Comparison of ENCODE assay signal across 8 cellular contexts in genomic region chr13:39656325-39656677, GRCh38. TPM values are rescaled to one million over a fixed set of nuclear protein-coding genes. Genes with fewer than 3 reads are reported as not detected.
DNase-seq lines count a peak whose midpoint lies in the region; ATAC-seq, FAIRE-seq and TF ChIP-seq lines count a peak whose summit lies in the region.

No MANE protein-coding gene starts in this region.

- DNase-seq in CD4-positive, alpha-beta T cell, result no peak
- DNase-seq in Peyer's patch, result no peak
- DNase-seq in pancreas, result no peak
- DNase-seq in H4 (ENCODE audit: low spot score), result no peak
- no peak for DNase-seq in G401 (ENCODE audit: low spot score)

- H3K4me1 ChIP-seq in Peyer's patch (peaks cover 0 to 11% (median 1%) of the 10 kb centered on the region in 4 donors), esophagus (ENCODE audit: control insufficient read depth in 2 of 2, insufficient read depth in 2 of 2, low read length in 1 of 2) (no peaks in the 10 kb centered on the region), pancreas (peaks cover 0 to 3% (median 0%) of the 10 kb centered on the region in 3 donors)

- POLR2A ChIA-PET in CD4-positive, alpha-beta T cell (lab: Charles Lee), result interaction anchor here (1.3 kb wide), 1 partner anchor 13 kb away, joined by 4 read pairs; no protein-coding TSS in a partner anchor

- H3K4me3 ChIP-seq in Peyer's patch (peak overlapping the region; percentile 75 to 94 (median 80)), esophagus (ENCODE audit: low read depth in 1 of 2, low read length in 2 of 2) (peak overlapping the region; percentile 81 to 98), pancreas (peak overlapping the region; percentile 82 to 96 (median 88))

- no peak for ATAC-seq in CD4-positive, alpha-beta T cell (ENCODE audit: poor library complexity)
- ATAC-seq in GM21528 (IDR thresholded peaks at IDR 0.05; ENCODE audit: low FRiP score, unreplicated experiment), result peak; percentile 12
- peak; percentile 15 to 33 (median 22) for ATAC-seq in pancreas
- ATAC-seq in HG02642 (IDR thresholded peaks at IDR 0.05; ENCODE audit: poor library complexity, unreplicated experiment), result no peak

- no peak for FAIRE-seq in pancreas (lab: Jason Lieb, UNC)

- in situ Hi-C loops in G401 (cut with HindIII; ENCODE audit: low sequenced_read_pairs), result no loop called here

- H3K9me3 ChIP-seq in CD4-positive, alpha-beta T cell (ENCODE audit: control insufficient read depth, low read length), result no peaks in the 10 kb centered on the region
- no peaks in the 10 kb centered on the region for H3K9me3 ChIP-seq in Peyer's patch
- no peaks in the 10 kb centered on the region for H3K9me3 ChIP-seq in esophagus (ENCODE audit: control insufficient read depth in 2 of 2, insufficient read depth in 1 of 2, low read depth in 1 of 2, low read length in 1 of 2)
- H3K9me3 ChIP-seq in pancreas, result no peaks in the 10 kb centered on the region

- H3K4me1 Mint-ChIP-seq in CD4-positive, alpha-beta T cell (ENCODE audit: low read depth), result peaks cover 39% of the 10 kb centered on the region

- CTCF ChIA-PET in CD4-positive, alpha-beta T cell (lab: Charles Lee), result interaction anchor here (1.0 kb wide), 1 partner anchor 40 kb away, joined by 4 read pairs; no protein-coding TSS in a partner anchor

- no peak for TF ChIP-seq POLR2A in Peyer's patch (IDR thresholded peaks at IDR 0.05)

- intact Hi-C loops in CD4-positive, alpha-beta T cell (cut with DNase I, micrococcal nuclease), result loop anchor here in 1 of 2 experiments (5.0 kb wide), 1 partner anchor 619 kb away; the partner anchor contains the start of genes NHLRC3 and PROSER1
- intact Hi-C loops in pancreas (cut with DNase I), result no loop called here

- no peaks in the 10 kb centered on the region for H3K27me3 ChIP-seq in CD4-positive, alpha-beta T cell (ENCODE audit: control insufficient read depth, insufficient read depth, low read length)
- H3K27me3 ChIP-seq in Peyer's patch, result no peaks in the 10 kb centered on the region
- no peaks in the 10 kb centered on the region for H3K27me3 ChIP-seq in esophagus (ENCODE audit: control insufficient read depth in 1 of 2, insufficient read depth in 2 of 2, low read length in 2 of 2)
- H3K27me3 ChIP-seq in pancreas, result no peaks in the 10 kb centered on the region

- H3K4me3 Mint-ChIP-seq in CD4-positive, alpha-beta T cell, result peak overlapping the region; percentile 99

- no peak overlapping the region for H3K27ac ChIP-seq in CD4-positive, alpha-beta T cell (ENCODE audit: low read depth, low read length)
- H3K27ac ChIP-seq in Peyer's patch (peak overlapping the region in 2 of 4 donors; percentile 57 to 80), esophagus (ENCODE audit: low read depth in 2 of 2, low read length in 1 of 2) (no peak overlapping the region), pancreas (peak overlapping the region; percentile 72 to 82 (median 77))

- no peaks in the 10 kb centered on the region for H3K27me3 Mint-ChIP-seq in CD4-positive, alpha-beta T cell

- H3K36me3 Mint-ChIP-seq in CD4-positive, alpha-beta T cell (ENCODE audit: low read depth), result peaks cover 31% of the 10 kb centered on the region

- H3K27ac Mint-ChIP-seq in CD4-positive, alpha-beta T cell, result peak overlapping the region; percentile 89

- peaks cover 2% of the 10 kb centered on the region for H3K9me3 Mint-ChIP-seq in CD4-positive, alpha-beta T cell

- H3K36me3 ChIP-seq in Peyer's patch (peaks cover 0 to 5% (median 0%) of the 10 kb centered on the region in 3 donors), esophagus (ENCODE audit: control insufficient read depth in 2 of 2, insufficient read depth in 2 of 2, low read length in 1 of 2) (no peaks in the 10 kb centered on the region), pancreas (no peaks in the 10 kb centered on the region)

- TF ChIP-seq CTCF in CD4-positive, alpha-beta T cell (IDR thresholded peaks at IDR 0.05), result no peak
- TF ChIP-seq CTCF in Peyer's patch (IDR thresholded peaks at IDR 0.05) (no peak), pancreas (IDR thresholded peaks at IDR 0.05) (no peak)

- WGBS in esophagus, 2 donors, result 11 to 15% methylated on average over 7 of the region's 7 CpGs
- 5 to 7% methylated on average over 7 of the region's 7 CpGs for WGBS in pancreas, 2 donors

RNA-seq across cellular contexts. Expression of gene COG6, which starts 0.8 kb away (rescaled TPM):
- total RNA-seq in CD4-positive, alpha-beta T cell, result 10 to 100 TPM; 13.8 to 16.0 TPM
- total RNA-seq in Peyer's patch, result 10 to 100 TPM; 11.1 to 61.9 (median 21.5) TPM
- polyA plus RNA-seq in esophagus, result 1 to 10 TPM; 5.8 to 7.3 TPM
- total RNA-seq in pancreas, result 10 to 100 TPM; 24.4 to 30.7 (median 27.7) TPM
- polyA plus RNA-seq in pancreas, result 1 to 10 TPM; 6.7 to 9.4 TPM
- total RNA-seq in H4 (2014; rRNA removed; shearing (Covaris generic)), result 9.4 and 12.0 TPM in 2 replicates
- total RNA-seq in G401 (2014; rRNA removed; shearing (Covaris generic)), result 20.6 and 27.3 TPM in 2 replicates

RNA-seq across cellular contexts. Expression of gene LHFPL6, which starts 53.3 kb away (rescaled TPM):
- not detected for total RNA-seq in CD4-positive, alpha-beta T cell
- total RNA-seq in Peyer's patch, result 10 to 100 TPM in 1 of 4 donors, 1 to 10 TPM in 3; 1.8 to 14.2 (median 9.0) TPM
- polyA plus RNA-seq in esophagus, result 10 to 100 TPM in 1 of 2 donors, 1 to 10 TPM in 1; 2.6 to 11.2 TPM
- total RNA-seq in pancreas, result 10 to 100 TPM in 1 of 6 donors, 1 to 10 TPM in 5; 1.8 to 13.4 (median 5.9) TPM
- polyA plus RNA-seq in pancreas, result 1 to 10 TPM; 6.5 to 8.9 TPM
- total RNA-seq in H4 (2014; rRNA removed; shearing (Covaris generic)), result 1.7 and 4.1 TPM in 2 replicates
- total RNA-seq in G401 (2014; rRNA removed; shearing (Covaris generic)), result not detected in 2 replicates

Comparison
In these comparisons a context has a peak if more than half of its experiments do, and no peak if none do; other contexts are left out.
1. ATAC-seq: peak in GM21528 (single experiment) and pancreas (4 of 4); none in CD4-positive, alpha-beta T cell (single experiment) and HG02642 (single experiment).
2. H3K27ac ChIP-seq: peak in pancreas (4 of 4); none in CD4-positive, alpha-beta T cell (single experiment) and esophagus (0 of 2).
3. Peak in every context shown above with its lines, with median percentiles within 50 percentile points of each other: H3K4me3 ChIP-seq.